Comparison of ENCODE assay signal across 1 cellular context in the genomic region with DNA sequence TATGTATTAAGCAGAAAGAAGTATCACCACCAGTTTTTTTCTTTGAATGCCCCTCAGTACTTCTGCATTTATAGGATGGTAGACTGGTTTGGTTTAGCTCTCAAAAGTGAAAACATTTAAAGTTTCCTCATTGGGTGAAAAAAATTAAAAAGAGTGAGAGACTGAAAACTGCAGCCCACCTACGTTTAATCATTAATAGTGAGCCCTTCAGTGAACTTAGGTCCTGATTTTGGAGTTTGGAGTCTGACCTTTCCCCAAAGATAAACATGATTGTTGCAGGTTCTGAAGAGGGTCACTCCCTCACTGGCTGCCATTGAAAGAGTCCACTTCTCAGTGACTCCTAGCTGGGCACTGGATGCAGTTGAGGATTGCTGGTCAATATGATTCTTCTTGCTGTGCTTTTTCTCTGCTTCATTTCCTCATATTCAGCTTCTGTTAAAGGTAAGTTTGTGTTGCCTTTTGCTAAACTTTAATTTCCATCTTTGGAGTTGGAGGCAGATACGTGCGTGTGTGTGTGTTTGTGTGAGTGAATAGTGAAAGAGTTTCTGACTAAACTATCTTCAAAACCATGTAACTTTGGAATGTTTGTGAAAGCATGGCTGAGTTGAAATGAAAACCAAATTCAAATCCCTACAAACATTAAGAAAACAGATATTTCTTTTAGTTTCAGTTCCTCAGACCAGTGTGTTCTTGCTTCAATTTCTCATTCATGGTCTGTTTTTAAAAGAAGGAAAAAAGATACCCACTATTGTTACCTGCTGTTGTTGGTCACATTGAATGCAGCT.
TF ChIP-seq lines count a peak whose summit lies in the region.

TSS of gene MTTP (plus strand) at position 295 of the 785 bp plus-strand sequence. CDS start at position 381, 86 bp downstream.

TF ChIP-seq in HepG2, 621 proteins besides CTCF, POLR2A, EP300 and RAD21 (continued from another document and continues in another):
- TF ChIP-seq, protein P1, sequence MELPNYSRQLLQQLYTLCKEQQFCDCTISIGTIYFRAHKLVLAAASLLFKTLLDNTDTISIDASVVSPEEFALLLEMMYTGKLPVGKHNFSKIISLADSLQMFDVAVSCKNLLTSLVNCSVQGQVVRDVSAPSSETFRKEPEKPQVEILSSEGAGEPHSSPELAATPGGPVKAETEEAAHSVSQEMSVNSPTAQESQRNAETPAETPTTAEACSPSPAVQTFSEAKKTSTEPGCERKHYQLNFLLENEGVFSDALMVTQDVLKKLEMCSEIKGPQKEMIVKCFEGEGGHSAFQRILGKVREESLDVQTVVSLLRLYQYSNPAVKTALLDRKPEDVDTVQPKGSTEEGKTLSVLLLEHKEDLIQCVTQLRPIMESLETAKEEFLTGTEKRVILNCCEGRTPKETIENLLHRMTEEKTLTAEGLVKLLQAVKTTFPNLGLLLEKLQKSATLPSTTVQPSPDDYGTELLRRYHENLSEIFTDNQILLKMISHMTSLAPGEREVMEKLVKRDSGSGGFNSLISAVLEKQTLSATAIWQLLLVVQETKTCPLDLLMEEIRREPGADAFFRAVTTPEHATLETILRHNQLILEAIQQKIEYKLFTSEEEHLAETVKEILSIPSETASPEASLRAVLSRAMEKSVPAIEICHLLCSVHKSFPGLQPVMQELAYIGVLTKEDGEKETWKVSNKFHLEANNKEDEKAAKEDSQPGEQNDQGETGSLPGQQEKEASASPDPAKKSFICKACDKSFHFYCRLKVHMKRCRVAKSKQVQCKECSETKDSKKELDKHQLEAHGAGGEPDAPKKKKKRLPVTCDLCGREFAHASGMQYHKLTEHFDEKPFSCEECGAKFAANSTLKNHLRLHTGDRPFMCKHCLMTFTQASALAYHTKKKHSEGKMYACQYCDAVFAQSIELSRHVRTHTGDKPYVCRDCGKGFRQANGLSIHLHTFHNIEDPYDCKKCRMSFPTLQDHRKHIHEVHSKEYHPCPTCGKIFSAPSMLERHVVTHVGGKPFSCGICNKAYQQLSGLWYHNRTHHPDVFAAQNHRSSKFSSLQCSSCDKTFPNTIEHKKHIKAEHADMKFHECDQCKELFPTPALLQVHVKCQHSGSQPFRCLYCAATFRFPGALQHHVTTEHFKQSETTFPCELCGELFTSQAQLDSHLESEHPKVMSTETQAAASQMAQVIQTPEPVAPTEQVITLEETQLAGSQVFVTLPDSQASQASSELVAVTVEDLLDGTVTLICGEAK (IDR thresholded peaks at IDR 0.05) = no peak
- TF ChIP-seq, protein P1 (CRISPR knock-in tag; IDR thresholded peaks at IDR 0.05) = no peak
- TF ChIP-seq ZMYM2 (CRISPR knock-in tag; IDR thresholded peaks at IDR 0.05) (0 out of 2 replicates have a peak, but pooled peaks have one; percentile 60), ZNF230 (CRISPR knock-in tag; IDR thresholded peaks at IDR 0.05) (no peak; the same call in 1 of the 2 replicates), BCL6 (CRISPR knock-in tag; IDR thresholded peaks at IDR 0.05) (peak; percentile 57), ZFX (CRISPR knock-in tag; IDR thresholded peaks at IDR 0.05; ENCODE audit: low read depth) (peak; percentile 29; the same call in 1 of the 2 replicates), REL (CRISPR knock-in tag; conservative IDR thresholded peaks at IDR 0.05) (no peak), SOX13 (IDR thresholded peaks at IDR 0.05) (peak; percentile 22; the same call in 1 of the 2 replicates), SOX13 (CRISPR knock-in tag; conservative IDR thresholded peaks at IDR 0.05 in 1 of 2, IDR thresholded peaks at IDR 0.05 in 1 of 2) (peak in 1 of 2 experiments; percentile 64; a peak in 2 of 4 replicates), ZNF614 (CRISPR knock-in tag; IDR thresholded peaks at IDR 0.05; ENCODE audit: borderline replicate concordance) (peak; percentile 60; the same call in 1 of the 2 replicates), ZNF430 (CRISPR knock-in tag; IDR thresholded peaks at IDR 0.05) (no peak), ZNF326 (CRISPR knock-in tag; IDR thresholded peaks at IDR 0.05; ENCODE audit: borderline replicate concordance) (no peak), STAT6 (CRISPR knock-in tag; IDR thresholded peaks at IDR 0.05; ENCODE audit: borderline replicate concordance) (no peak), SALL1 (CRISPR knock-in tag; IDR thresholded peaks at IDR 0.05) (peak; percentile 68), ELF3 (CRISPR knock-in tag; IDR thresholded peaks at IDR 0.05) (peak; percentile 65), KLF9 (CRISPR knock-in tag; IDR thresholded peaks at IDR 0.05; ENCODE audit: low read depth) (no peak), RARA (CRISPR knock-in tag; IDR thresholded peaks at IDR 0.05) (peak; percentile 80), FOXK2 (IDR thresholded peaks at IDR 0.05) (peak; percentile 44; the same call in 1 of the 2 replicates), ZNF772 (CRISPR knock-in tag; IDR thresholded peaks at IDR 0.05) (0 out of 2 replicates have a peak, but pooled peaks have one; percentile 43), SMAD9 (CRISPR knock-in tag; IDR thresholded peaks at IDR 0.05) (0 out of 2 replicates have a peak, but pooled peaks have one; percentile 61), MIXL1 (CRISPR knock-in tag; IDR thresholded peaks at IDR 0.05) (peak; percentile 65; the same call in 1 of the 2 replicates), SAP130 (CRISPR knock-in tag; IDR thresholded peaks at IDR 0.05; ENCODE audit: low read depth) (peak; percentile 86), TCF7L2 (IDR thresholded peaks at IDR 0.05; ENCODE audit: low read depth, low read length) (no peak), NR2F1 (CRISPR knock-in tag; IDR thresholded peaks at IDR 0.05) (peak; percentile 42 to 75; a peak in 3 of 4 replicates), GTF2F1 (IDR thresholded peaks at IDR 0.05; ENCODE audit: low read length) (no peak), RAD51 (IDR thresholded peaks at IDR 0.05; ENCODE audit: borderline replicate concordance) (no peak), MYPOP (CRISPR knock-in tag; IDR thresholded peaks at IDR 0.05) (no peak), ZNF672 (CRISPR knock-in tag; IDR thresholded peaks at IDR 0.05) (no peak), ZNF547 (CRISPR knock-in tag; IDR thresholded peaks at IDR 0.05) (0 out of 2 replicates have a peak, but pooled peaks have one; percentile 58)
- TF ChIP-seq, protein P2, sequence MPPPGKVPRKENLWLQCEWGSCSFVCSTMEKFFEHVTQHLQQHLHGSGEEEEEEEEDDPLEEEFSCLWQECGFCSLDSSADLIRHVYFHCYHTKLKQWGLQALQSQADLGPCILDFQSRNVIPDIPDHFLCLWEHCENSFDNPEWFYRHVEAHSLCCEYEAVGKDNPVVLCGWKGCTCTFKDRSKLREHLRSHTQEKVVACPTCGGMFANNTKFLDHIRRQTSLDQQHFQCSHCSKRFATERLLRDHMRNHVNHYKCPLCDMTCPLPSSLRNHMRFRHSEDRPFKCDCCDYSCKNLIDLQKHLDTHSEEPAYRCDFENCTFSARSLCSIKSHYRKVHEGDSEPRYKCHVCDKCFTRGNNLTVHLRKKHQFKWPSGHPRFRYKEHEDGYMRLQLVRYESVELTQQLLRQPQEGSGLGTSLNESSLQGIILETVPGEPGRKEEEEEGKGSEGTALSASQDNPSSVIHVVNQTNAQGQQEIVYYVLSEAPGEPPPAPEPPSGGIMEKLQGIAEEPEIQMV (CRISPR knock-in tag; IDR thresholded peaks at IDR 0.05; ENCODE audit: low read depth) = 0 out of 2 replicates have a peak, but pooled peaks have one; percentile 25
- TF ChIP-seq, protein P3, sequence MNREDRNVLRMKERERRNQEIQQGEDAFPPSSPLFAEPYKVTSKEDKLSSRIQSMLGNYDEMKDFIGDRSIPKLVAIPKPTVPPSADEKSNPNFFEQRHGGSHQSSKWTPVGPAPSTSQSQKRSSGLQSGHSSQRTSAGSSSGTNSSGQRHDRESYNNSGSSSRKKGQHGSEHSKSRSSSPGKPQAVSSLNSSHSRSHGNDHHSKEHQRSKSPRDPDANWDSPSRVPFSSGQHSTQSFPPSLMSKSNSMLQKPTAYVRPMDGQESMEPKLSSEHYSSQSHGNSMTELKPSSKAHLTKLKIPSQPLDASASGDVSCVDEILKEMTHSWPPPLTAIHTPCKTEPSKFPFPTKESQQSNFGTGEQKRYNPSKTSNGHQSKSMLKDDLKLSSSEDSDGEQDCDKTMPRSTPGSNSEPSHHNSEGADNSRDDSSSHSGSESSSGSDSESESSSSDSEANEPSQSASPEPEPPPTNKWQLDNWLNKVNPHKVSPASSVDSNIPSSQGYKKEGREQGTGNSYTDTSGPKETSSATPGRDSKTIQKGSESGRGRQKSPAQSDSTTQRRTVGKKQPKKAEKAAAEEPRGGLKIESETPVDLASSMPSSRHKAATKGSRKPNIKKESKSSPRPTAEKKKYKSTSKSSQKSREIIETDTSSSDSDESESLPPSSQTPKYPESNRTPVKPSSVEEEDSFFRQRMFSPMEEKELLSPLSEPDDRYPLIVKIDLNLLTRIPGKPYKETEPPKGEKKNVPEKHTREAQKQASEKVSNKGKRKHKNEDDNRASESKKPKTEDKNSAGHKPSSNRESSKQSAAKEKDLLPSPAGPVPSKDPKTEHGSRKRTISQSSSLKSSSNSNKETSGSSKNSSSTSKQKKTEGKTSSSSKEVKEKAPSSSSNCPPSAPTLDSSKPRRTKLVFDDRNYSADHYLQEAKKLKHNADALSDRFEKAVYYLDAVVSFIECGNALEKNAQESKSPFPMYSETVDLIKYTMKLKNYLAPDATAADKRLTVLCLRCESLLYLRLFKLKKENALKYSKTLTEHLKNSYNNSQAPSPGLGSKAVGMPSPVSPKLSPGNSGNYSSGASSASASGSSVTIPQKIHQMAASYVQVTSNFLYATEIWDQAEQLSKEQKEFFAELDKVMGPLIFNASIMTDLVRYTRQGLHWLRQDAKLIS (CRISPR knock-in tag; IDR thresholded peaks at IDR 0.05) = no peak
- TF ChIP-seq, protein P4, sequence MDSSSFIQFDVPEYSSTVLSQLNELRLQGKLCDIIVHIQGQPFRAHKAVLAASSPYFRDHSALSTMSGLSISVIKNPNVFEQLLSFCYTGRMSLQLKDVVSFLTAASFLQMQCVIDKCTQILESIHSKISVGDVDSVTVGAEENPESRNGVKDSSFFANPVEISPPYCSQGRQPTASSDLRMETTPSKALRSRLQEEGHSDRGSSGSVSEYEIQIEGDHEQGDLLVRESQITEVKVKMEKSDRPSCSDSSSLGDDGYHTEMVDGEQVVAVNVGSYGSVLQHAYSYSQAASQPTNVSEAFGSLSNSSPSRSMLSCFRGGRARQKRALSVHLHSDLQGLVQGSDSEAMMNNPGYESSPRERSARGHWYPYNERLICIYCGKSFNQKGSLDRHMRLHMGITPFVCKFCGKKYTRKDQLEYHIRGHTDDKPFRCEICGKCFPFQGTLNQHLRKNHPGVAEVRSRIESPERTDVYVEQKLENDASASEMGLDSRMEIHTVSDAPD (CRISPR knock-in tag; IDR thresholded peaks at IDR 0.05) = no peak
- TF ChIP-seq, protein P5, sequence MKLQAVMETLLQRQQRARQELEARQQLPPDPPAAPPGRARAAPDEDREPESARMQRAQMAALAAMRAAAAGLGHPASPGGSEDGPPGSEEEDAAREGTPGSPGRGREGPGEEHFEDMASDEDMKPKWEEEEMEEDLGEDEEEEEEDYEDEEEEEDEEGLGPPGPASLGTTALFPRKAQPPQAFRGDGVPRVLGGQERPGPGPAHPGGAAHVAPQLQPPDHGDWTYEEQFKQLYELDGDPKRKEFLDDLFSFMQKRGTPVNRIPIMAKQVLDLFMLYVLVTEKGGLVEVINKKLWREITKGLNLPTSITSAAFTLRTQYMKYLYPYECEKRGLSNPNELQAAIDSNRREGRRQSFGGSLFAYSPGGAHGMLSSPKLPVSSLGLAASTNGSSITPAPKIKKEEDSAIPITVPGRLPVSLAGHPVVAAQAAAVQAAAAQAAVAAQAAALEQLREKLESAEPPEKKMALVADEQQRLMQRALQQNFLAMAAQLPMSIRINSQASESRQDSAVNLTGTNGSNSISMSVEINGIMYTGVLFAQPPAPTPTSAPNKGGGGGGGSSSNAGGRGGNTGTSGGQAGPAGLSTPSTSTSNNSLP (IDR thresholded peaks at IDR 0.05; ENCODE audit: low read depth, low read length) = peak; percentile 77
